In genomic region chr11:92269021-92269420, GRCh38 we compare ENCODE assay signal across 1 cellular context.
TF ChIP-seq lines count a peak whose summit lies in the region.

No MANE protein-coding gene starts in this region.

TF ChIP-seq in WTC11, 78 proteins besides CTCF, POLR2A, EP300 and RAD21 (continued from another document):
- no peak for TF ChIP-seq ZNF512 (CRISPR knock-in tag; IDR thresholded peaks at IDR 0.05; ENCODE audit: borderline replicate concordance)
- TF ChIP-seq E2F1 (CRISPR knock-in tag; IDR thresholded peaks at IDR 0.05) = no peak
- no peak for TF ChIP-seq FOXJ3 (CRISPR knock-in tag; IDR thresholded peaks at IDR 0.05; ENCODE audit: borderline replicate concordance)
